In the genomic region with DNA sequence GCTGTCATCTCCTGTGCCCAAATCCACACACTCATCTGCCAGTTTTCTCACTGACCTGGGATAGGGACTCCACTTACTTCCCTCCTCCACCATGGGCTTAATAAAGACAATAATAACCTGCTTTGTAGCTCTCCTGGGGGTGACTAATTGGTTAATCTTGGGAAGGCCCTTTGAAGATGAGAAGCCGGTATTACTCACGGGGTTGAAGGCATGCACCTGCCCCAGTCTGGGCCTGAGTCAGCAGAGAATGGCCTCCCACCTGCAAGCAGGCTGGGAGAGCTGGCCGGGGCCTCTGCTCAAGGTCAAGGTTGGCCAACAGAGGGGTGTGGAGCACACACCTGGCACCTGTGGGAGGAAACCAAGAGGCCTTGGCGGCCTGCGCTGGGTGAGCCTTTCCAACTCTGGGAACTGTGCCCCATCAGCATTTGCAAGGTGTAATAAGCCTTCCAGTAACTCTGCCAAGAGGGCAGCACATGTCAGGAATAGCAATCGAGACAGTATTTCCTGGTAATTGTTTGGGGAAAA, we compare ENCODE assay signal across 8 cellular contexts. TPM values are rescaled to one million over a fixed set of nuclear protein-coding genes. Genes with fewer than 3 reads are reported as not detected.
DNase-seq lines count a peak whose midpoint lies in the region; ATAC-seq and TF ChIP-seq lines count a peak whose summit lies in the region.

No MANE protein-coding gene starts in this region.

- intact Hi-C loops in posterior vena cava (cut with DNase I), result loop anchor here (5.0 to 10.0 kb wide), 3 partner anchors 87 to 355 kb away; no protein-coding TSS in a partner anchor

- no peaks in the 10 kb centered on the region for H3K9me3 ChIP-seq in effector memory CD4-positive, alpha-beta T cell (ENCODE audit: control insufficient read depth, low read length)

- no peak overlapping the region for H3K27ac ChIP-seq in effector memory CD4-positive, alpha-beta T cell (ENCODE audit: insufficient read depth, low read length, poor library complexity, severe bottlenecking)

- no peak for TF ChIP-seq CTCF in fibroblast of mammary gland (conservative IDR thresholded peaks at IDR 0.05; ENCODE audit: control insufficient read depth, insufficient read depth, low read depth, low read length)

- H3K27me3 ChIP-seq in effector memory CD4-positive, alpha-beta T cell (replicated peaks; ENCODE audit: control insufficient read depth, insufficient read depth, low read length, poor library complexity, severe bottlenecking), result no peaks in the 10 kb centered on the region

- no peak for ATAC-seq in HG02938 (IDR thresholded peaks at IDR 0.05; ENCODE audit: unreplicated experiment)

- H3K4me3 ChIP-seq in fibroblast of mammary gland (ENCODE audit: control insufficient read depth, low read depth, low read length), result no peak overlapping the region
- H3K4me3 ChIP-seq in effector memory CD4-positive, alpha-beta T cell (ENCODE audit: insufficient read depth, low read depth, low read length, poor library complexity, severe bottlenecking), result no peak overlapping the region

- H3K4me1 ChIP-seq in effector memory CD4-positive, alpha-beta T cell (ENCODE audit: control insufficient read depth, insufficient read depth, low read length, poor library complexity, severe bottlenecking), result peaks cover 21% of the 10 kb centered on the region

- no peaks in the 10 kb centered on the region for H3K36me3 ChIP-seq in effector memory CD4-positive, alpha-beta T cell (ENCODE audit: control insufficient read depth, insufficient read depth, low read length)

- DNase-seq in SHP77 (lab: John Stamatoyannopoulos, UW) (peak; percentile 27 to 42), SHP77 treated with DMSO at 0.1 percent for 48 hours (lab: John Stamatoyannopoulos, UW) (no peak), NCI-H510A treated with DMSO at 0.1 percent for 48 hours (lab: John Stamatoyannopoulos, UW) (peak; percentile 78), fibroblast of mammary gland (ENCODE audit: low read depth) (peak; percentile 67), posterior vena cava (ENCODE audit: low spot score) (no peak)
- peak; percentile 36 for DNase-seq in stimulated activated CD4-positive, alpha-beta T cell treated with anti-CD3 and anti-CD28 coated beads, Interleukin-4, amount 100 ng/mL, for 24 hours
- DNase-seq in effector memory CD4-positive, alpha-beta T cell, result no peak

RNA-seq across cellular contexts. Expression of a gene that starts 49.1 kb away (rescaled TPM):
- total RNA-seq in posterior vena cava, result 10 to 100 TPM; 75.4 to 86.2 TPM

Comparison
In these comparisons a context has a peak if more than half of its experiments do, and no peak if none do; other contexts are left out.
1. DNase-seq: peak in SHP77 (2 of 2), NCI-H510A treated with DMSO at 0.1 percent for 48 hours (single experiment), fibroblast of mammary gland (single experiment) and stimulated activated CD4-positive, alpha-beta T cell treated with anti-CD3 and anti-CD28 coated beads, Interleukin-4, amount 100 ng/mL, for 24 hours (single experiment); none in SHP77 treated with DMSO at 0.1 percent for 48 hours (single experiment), posterior vena cava (single experiment) and effector memory CD4-positive, alpha-beta T cell (0 of 3).